In genomic region chr14:74622257-74622656, GRCh38 we compare ENCODE assay signal across 17 cellular contexts.
"Had no signal": no experiment of that assay in that cellular context is flagged by ENCODE, and none has a peak within 500 bp of the region (broad histone marks: within the 10 kb centered on the region; RNA-seq: fewer than 3 reads in every experiment).

No MANE protein-coding gene starts in this region.

- H3K4me3 ChIP-seq: dorsolateral prefrontal cortex, esophagus squamous epithelium, gastrocnemius medialis, mucosa of descending colon, spleen, upper lobe of right lung had no signal

- DNase-seq: activated CD4-positive, alpha-beta T cell treated with anti-CD3 and anti-CD28 coated beads for 1 hour; activated gamma-delta T cell treated with Interleukin-2 at 50 U/mL for 16 hours; activated T-cell treated with anti-CD3 and anti-CD28 coated beads, Interleukin-2, amount 50 U/mL, for 1 hour; dorsolateral prefrontal cortex; effector memory CD8-positive, alpha-beta T cell; esophagus squamous epithelium; gastrocnemius medialis; hippocampal formation; mucosa of descending colon; occipital lobe; spleen; stimulated activated CD4-positive, alpha-beta T cell treated with anti-CD3 and anti-CD28 coated beads, Interleukin-4, amount 100 ng/mL, for 24 hours; stimulated activated naive CD8-positive, alpha-beta T cell treated with anti-CD3 and anti-CD28 coated beads, Interleukin-15, Interleukin-2, amounts not matched to agents 100 U/mL and 50 U/mL, for 24 hours; T-helper 1 cell; upper lobe of right lung had no signal

- H3K27me3 ChIP-seq: esophagus squamous epithelium, gastrocnemius medialis, spleen, upper lobe of right lung had no signal

- H3K36me3 ChIP-seq: esophagus squamous epithelium, gastrocnemius medialis, spleen, upper lobe of right lung had no signal

- H3K27ac ChIP-seq: dorsolateral prefrontal cortex, spleen, upper lobe of right lung had no signal

- ATAC-seq: effector memory CD8-positive, alpha-beta T cell; gastrocnemius medialis; mucosa of descending colon; stimulated activated naive CD8-positive, alpha-beta T cell treated with anti-CD3 and anti-CD28 coated beads, Interleukin-15, Interleukin-2, amounts not matched to agents 100 U/mL and 50 U/mL, for 24 hours; upper lobe of right lung had no signal

- H3K9me3 ChIP-seq: esophagus squamous epithelium, gastrocnemius medialis, mucosa of descending colon, spleen, upper lobe of right lung had no signal

- FAIRE-seq: astrocyte, colon had no signal
